ENCODE assay signal across 9 cellular contexts in the genomic region with DNA sequence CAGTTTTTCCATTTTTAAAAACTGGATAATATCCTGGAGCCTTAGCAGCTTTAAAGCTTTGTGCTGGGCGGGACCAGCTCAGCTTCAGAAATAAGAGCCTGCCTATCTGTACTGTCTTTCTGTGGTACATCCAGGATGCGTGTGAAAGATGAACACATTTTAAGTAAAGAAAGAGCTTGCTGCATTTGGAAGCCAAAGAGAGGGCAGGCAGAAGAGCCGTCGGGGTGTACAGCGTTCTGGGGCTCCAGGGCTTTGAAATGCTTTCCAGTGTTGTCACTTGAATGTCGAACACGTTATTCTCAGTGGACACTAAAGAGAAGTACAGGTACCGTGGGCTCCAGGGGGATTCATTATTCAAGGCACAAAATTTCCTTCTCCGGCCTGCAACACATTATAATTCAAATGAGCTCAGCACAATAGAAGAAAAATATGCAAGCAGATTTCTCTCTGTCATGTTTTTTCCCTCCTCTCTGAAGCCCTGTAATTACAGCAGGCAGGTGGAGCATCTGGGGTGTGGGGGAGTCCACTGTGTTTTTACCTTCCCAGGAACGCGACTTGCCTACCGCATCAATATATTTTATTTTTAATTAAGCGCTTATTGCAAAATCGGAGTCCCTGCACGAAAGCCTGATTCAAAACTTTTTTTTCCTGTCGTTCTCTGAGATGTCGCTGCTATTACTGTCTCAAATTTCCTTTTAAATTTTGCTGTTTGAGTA.
DNase-seq lines count a peak whose midpoint lies in the region; ATAC-seq and TF ChIP-seq lines count a peak whose summit lies in the region.
"Had no signal": no experiment of that assay in that cellular context is flagged by ENCODE, and none has a peak within 500 bp of the region (broad histone marks: within the 10 kb centered on the region; RNA-seq: fewer than 3 reads in every experiment).

No MANE protein-coding gene starts in this region.

- H3K9me3 ChIP-seq in body of pancreas, result no peaks in the 10 kb centered on the region

- peak overlapping the region; percentile 66 to 75 for H3K4me3 Mint-ChIP-seq in stimulated activated naive CD8-positive, alpha-beta T cell treated with anti-CD3 and anti-CD28 coated beads, Interleukin-15, amount 100 ng/mL, for 72 hours

- intact Hi-C loops in body of pancreas (cut with DNase I), result no loop called here

- H3K27ac ChIP-seq in body of pancreas, result peak overlapping the region in 3 of 4 donors; percentile 42 to 78 (median 74)

- ATAC-seq in body of pancreas (peak; percentile 3), GM19035 (IDR thresholded peaks at IDR 0.05; ENCODE audit: unreplicated experiment) (no peak)
- ATAC-seq in stimulated activated naive CD8-positive, alpha-beta T cell treated with anti-CD3 and anti-CD28 coated beads, Interleukin-15, amount 100 ng/mL, for 72 hours, result no peak

- no peak for TF ChIP-seq POLR2A in body of pancreas (IDR thresholded peaks at IDR 0.05)

- H3K4me1 ChIP-seq in body of pancreas, result peaks cover 27% of the 10 kb centered on the region

- H3K27ac Mint-ChIP-seq in stimulated activated naive CD8-positive, alpha-beta T cell treated with anti-CD3 and anti-CD28 coated beads, Interleukin-15, amount 100 ng/mL, for 72 hours, result no peak overlapping the region

- H3K36me3 ChIP-seq in body of pancreas (replicated peaks in 1 of 2; ENCODE audit: insufficient read depth in 1 of 2, low read depth in 2 of 2), result no peaks in the 10 kb centered on the region

- H3K27me3 Mint-ChIP-seq in stimulated activated naive CD8-positive, alpha-beta T cell treated with anti-CD3 and anti-CD28 coated beads, Interleukin-15, amount 100 ng/mL, for 72 hours, result peaks cover 28% of the 10 kb centered on the region

- H3K4me3 ChIP-seq in body of pancreas, result peak overlapping the region; percentile 14 to 21

- no peak for TF ChIP-seq CTCF in body of pancreas (IDR thresholded peaks at IDR 0.05)

- H3K4me1 Mint-ChIP-seq in stimulated activated naive CD8-positive, alpha-beta T cell treated with anti-CD3 and anti-CD28 coated beads, Interleukin-15, amount 100 ng/mL, for 72 hours, result peaks cover 20% of the 10 kb centered on the region

- DNase-seq in NCI-H1417 (lab: John Stamatoyannopoulos, UW), result peak in 2 of 3 experiments; percentile 50 to 66
- no peak for DNase-seq in NCI-H1417 treated with DMSO at 0.1 percent for 48 hours (lab: John Stamatoyannopoulos, UW)
- DNase-seq in body of pancreas, result no peak
- DNase-seq in left kidney (ENCODE audit: low read depth, low spot score), result peak; percentile 46
- DNase-seq in stimulated activated naive CD8-positive, alpha-beta T cell treated with anti-CD3 and anti-CD28 coated beads, Interleukin-15, amount 100 ng/mL, for 72 hours, result no peak
- DNase-seq in OCI-M2 (lab: John Stamatoyannopoulos, UW; ENCODE audit: unreplicated experiment), result no peak
- no peak for DNase-seq in GDM1 (lab: John Stamatoyannopoulos, UW)
- DNase-seq: NCI-H2171 had no signal

- WGBS in body of pancreas, 2 donors, result 36 to 51% methylated on average over 17 of the region's 17 CpGs

- no peaks in the 10 kb centered on the region for H3K9me3 Mint-ChIP-seq in stimulated activated naive CD8-positive, alpha-beta T cell treated with anti-CD3 and anti-CD28 coated beads, Interleukin-15, amount 100 ng/mL, for 72 hours

- no peaks in the 10 kb centered on the region for H3K27me3 ChIP-seq in body of pancreas

Comparison
In these comparisons a context has a peak if more than half of its experiments do, and no peak if none do; other contexts are left out.
1. DNase-seq: peak in NCI-H1417 (2 of 3) and left kidney (single experiment); none in NCI-H1417 treated with DMSO at 0.1 percent for 48 hours (single experiment), body of pancreas (0 of 4), stimulated activated naive CD8-positive, alpha-beta T cell treated with anti-CD3 and anti-CD28 coated beads, Interleukin-15, amount 100 ng/mL, for 72 hours (0 of 2), OCI-M2 (single experiment) and GDM1 (single experiment).